13 cellular contexts compared by ENCODE assay signal in the genomic region with DNA sequence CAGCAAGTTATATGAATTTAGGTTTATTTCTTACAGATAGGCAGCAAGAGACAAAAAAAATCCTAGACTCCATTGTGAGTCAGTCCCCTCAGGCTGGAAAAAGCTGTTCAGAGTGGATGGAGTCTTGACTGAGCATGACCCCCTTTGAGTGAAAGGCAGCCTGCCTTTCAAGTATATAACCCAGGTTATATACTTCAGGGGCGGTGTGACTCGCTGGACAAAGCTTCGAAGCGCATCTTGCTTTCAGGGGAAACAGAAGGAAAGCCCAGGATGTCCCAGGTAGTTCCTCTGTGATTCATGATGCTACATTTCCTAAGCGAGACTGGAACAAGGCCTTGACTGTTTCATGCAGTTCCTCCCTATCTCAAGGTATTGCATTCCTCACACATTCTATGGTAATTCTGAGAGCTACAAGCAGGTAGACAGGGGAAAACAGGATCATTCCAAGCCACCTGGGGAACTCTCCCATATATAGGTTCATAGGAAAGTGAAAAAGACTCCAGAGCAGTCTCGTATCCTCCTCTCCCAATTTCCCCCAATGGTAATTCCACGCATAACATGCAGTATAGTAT.
A peak's percentile ranks its signal among the peaks of the same experiment; 100 is the strongest.
DNase-seq lines count a peak whose midpoint lies in the region; ATAC-seq and TF ChIP-seq lines count a peak whose summit lies in the region.
"Had no signal": no experiment of that assay in that cellular context is flagged by ENCODE, and none has a peak within 500 bp of the region (broad histone marks: within the 10 kb centered on the region; RNA-seq: fewer than 3 reads in every experiment).

No MANE protein-coding gene starts in this region.

- TF ChIP-seq CTCF in WTC11 (IDR thresholded peaks at IDR 0.05), result no peak
- TF ChIP-seq CTCF in glutamatergic neuron (IDR thresholded peaks at IDR 0.05; ENCODE audit: partially characterized antibody, unreplicated experiment), result no peak

- ATAC-seq in WTC11 (peak; percentile 69), HG03521 (IDR thresholded peaks at IDR 0.05; ENCODE audit: unreplicated experiment) (no peak)

- no peak overlapping the region for H3K4me3 Mint-ChIP-seq in WTC11
- H3K4me3 Mint-ChIP-seq in glutamatergic neuron (ENCODE audit: unreplicated experiment), result no peak overlapping the region
- H3K4me3 Mint-ChIP-seq: CD4-positive, alpha-beta memory T cell; HFFc6 had no signal

- DNase-seq in WTC11 (ENCODE audit: low spot score) (no peak), glutamatergic neuron (no peak), islet precursor cell (peak; percentile 92), COLO829 (ENCODE audit: low spot score) (no peak), NOMO-1 (lab: John Stamatoyannopoulos, UW; ENCODE audit: unreplicated experiment in 2 of 2) (no peak)
- DNase-seq: C1 segment of cervical spinal cord; Caco-2; CD4-positive, alpha-beta memory T cell; DMS153; DND-41; GM23248; HFFc6 had no signal

- no peak overlapping the region for H3K27ac Mint-ChIP-seq in WTC11
- H3K27ac Mint-ChIP-seq in glutamatergic neuron (ENCODE audit: unreplicated experiment), result peak overlapping the region; percentile 45
- H3K27ac Mint-ChIP-seq: CD4-positive, alpha-beta memory T cell; HFFc6 had no signal

- H3K9me3 Mint-ChIP-seq in WTC11 (peaks cover 4% of the 10 kb centered on the region; the same call in 1 of the 2 replicates), glutamatergic neuron (ENCODE audit: unreplicated experiment) (peaks cover 2% of the 10 kb centered on the region)

- no peaks in the 10 kb centered on the region for H3K27me3 Mint-ChIP-seq in WTC11 (ENCODE audit: low read depth)
- peaks cover 2% of the 10 kb centered on the region for H3K27me3 Mint-ChIP-seq in glutamatergic neuron (ENCODE audit: unreplicated experiment)
- H3K27me3 Mint-ChIP-seq: CD4-positive, alpha-beta memory T cell had no signal

- H3K4me1 Mint-ChIP-seq in WTC11 (peaks cover 11% of the 10 kb centered on the region), glutamatergic neuron (ENCODE audit: low read depth, unreplicated experiment) (peaks cover 23% of the 10 kb centered on the region)
- H3K4me1 Mint-ChIP-seq: CD4-positive, alpha-beta memory T cell had no signal

- CTCF ChIA-PET in WTC11 (lab: Charles Lee), result interaction anchor here (0.7 kb wide), 1 partner anchor 91 kb away, joined by 4 read pairs; no protein-coding TSS in a partner anchor

- H3K36me3 Mint-ChIP-seq in WTC11 (no peaks in the 10 kb centered on the region), glutamatergic neuron (ENCODE audit: unreplicated experiment) (no peaks in the 10 kb centered on the region)
- H3K36me3 Mint-ChIP-seq: CD4-positive, alpha-beta memory T cell had no signal

- POLR2A ChIA-PET in WTC11 (lab: Charles Lee), result no interaction called here

TF ChIP-seq in WTC11, 78 proteins besides CTCF, POLR2A, EP300 and RAD21 (continues in another document):
- no peak for TF ChIP-seq E2F1 (CRISPR knock-in tag; IDR thresholded peaks at IDR 0.05)
- no peak for TF ChIP-seq HMGA2 (CRISPR knock-in tag; IDR thresholded peaks at IDR 0.05)
- TF ChIP-seq JUN (CRISPR knock-in tag; IDR thresholded peaks at IDR 0.05), result no peak
- TF ChIP-seq MXD4 (CRISPR knock-in tag; IDR thresholded peaks at IDR 0.05; ENCODE audit: borderline replicate concordance), result no peak
- TF ChIP-seq FOXJ3 (CRISPR knock-in tag; IDR thresholded peaks at IDR 0.05; ENCODE audit: borderline replicate concordance), result no peak
- TF ChIP-seq, protein P1, sequence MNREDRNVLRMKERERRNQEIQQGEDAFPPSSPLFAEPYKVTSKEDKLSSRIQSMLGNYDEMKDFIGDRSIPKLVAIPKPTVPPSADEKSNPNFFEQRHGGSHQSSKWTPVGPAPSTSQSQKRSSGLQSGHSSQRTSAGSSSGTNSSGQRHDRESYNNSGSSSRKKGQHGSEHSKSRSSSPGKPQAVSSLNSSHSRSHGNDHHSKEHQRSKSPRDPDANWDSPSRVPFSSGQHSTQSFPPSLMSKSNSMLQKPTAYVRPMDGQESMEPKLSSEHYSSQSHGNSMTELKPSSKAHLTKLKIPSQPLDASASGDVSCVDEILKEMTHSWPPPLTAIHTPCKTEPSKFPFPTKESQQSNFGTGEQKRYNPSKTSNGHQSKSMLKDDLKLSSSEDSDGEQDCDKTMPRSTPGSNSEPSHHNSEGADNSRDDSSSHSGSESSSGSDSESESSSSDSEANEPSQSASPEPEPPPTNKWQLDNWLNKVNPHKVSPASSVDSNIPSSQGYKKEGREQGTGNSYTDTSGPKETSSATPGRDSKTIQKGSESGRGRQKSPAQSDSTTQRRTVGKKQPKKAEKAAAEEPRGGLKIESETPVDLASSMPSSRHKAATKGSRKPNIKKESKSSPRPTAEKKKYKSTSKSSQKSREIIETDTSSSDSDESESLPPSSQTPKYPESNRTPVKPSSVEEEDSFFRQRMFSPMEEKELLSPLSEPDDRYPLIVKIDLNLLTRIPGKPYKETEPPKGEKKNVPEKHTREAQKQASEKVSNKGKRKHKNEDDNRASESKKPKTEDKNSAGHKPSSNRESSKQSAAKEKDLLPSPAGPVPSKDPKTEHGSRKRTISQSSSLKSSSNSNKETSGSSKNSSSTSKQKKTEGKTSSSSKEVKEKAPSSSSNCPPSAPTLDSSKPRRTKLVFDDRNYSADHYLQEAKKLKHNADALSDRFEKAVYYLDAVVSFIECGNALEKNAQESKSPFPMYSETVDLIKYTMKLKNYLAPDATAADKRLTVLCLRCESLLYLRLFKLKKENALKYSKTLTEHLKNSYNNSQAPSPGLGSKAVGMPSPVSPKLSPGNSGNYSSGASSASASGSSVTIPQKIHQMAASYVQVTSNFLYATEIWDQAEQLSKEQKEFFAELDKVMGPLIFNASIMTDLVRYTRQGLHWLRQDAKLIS (CRISPR knock-in tag; IDR thresholded peaks at IDR 0.05; ENCODE audit: borderline replicate concordance), result no peak
- TF ChIP-seq USF2 (CRISPR knock-in tag; IDR thresholded peaks at IDR 0.05), result no peak
- TF ChIP-seq ZBTB43 (CRISPR knock-in tag; IDR thresholded peaks at IDR 0.05), result no peak
- no peak for TF ChIP-seq SMAD4 (CRISPR knock-in tag; IDR thresholded peaks at IDR 0.05)
- no peak for TF ChIP-seq NFATC4 (CRISPR knock-in tag; IDR thresholded peaks at IDR 0.05)
- TF ChIP-seq, protein P2, sequence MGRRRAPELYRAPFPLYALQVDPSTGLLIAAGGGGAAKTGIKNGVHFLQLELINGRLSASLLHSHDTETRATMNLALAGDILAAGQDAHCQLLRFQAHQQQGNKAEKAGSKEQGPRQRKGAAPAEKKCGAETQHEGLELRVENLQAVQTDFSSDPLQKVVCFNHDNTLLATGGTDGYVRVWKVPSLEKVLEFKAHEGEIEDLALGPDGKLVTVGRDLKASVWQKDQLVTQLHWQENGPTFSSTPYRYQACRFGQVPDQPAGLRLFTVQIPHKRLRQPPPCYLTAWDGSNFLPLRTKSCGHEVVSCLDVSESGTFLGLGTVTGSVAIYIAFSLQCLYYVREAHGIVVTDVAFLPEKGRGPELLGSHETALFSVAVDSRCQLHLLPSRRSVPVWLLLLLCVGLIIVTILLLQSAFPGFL (CRISPR knock-in tag; IDR thresholded peaks at IDR 0.05; ENCODE audit: borderline replicate concordance), result no peak
- TF ChIP-seq, protein P3, sequence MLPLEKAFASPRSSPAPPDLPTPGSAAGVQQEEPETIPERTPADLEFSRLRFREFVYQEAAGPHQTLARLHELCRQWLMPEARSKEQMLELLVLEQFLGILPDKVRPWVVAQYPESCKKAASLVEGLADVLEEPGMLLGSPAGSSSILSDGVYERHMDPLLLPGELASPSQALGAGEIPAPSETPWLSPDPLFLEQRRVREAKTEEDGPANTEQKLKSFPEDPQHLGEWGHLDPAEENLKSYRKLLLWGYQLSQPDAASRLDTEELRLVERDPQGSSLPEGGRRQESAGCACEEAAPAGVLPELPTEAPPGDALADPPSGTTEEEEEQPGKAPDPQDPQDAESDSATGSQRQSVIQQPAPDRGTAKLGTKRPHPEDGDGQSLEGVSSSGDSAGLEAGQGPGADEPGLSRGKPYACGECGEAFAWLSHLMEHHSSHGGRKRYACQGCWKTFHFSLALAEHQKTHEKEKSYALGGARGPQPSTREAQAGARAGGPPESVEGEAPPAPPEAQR (CRISPR knock-in tag; IDR thresholded peaks at IDR 0.05), result no peak
